ENCODE assay signal across 8 cellular contexts in genomic region chr1:232805269-232806070, GRCh38. TPM values are rescaled to one million over a fixed set of nuclear protein-coding genes. Genes with fewer than 3 reads are reported as not detected.
DNase-seq lines count a peak whose midpoint lies in the region; ATAC-seq and TF ChIP-seq lines count a peak whose summit lies in the region.

Gene MAP10 (plus strand): TSS chr1:232805416. CDS start chr1:232805450, 34 bp downstream.

- H3K4me1 Mint-ChIP-seq in activated naive CD4-positive, alpha-beta T cell treated with anti-CD3 and anti-CD28 coated beads, Interleukin-2, amount 50 U/mL, for 24 hours, result peaks cover 23% of the 10 kb centered on the region

- peaks cover 0 to 8% (median 0%) of the 10 kb centered on the region in 11 experiments; a peak in 2 of 22 replicates for H3K9me3 ChIP-seq in BLaER1 treated with 17β-estradiol and CSF1 and Interleukin-3, amounts not matched to agents 10 nM and 100 nM (replicated peaks in 1 of 11)
- H3K9me3 ChIP-seq in SJCRH30 (replicated peaks), result no peaks in the 10 kb centered on the region

- H4K20me1 ChIP-seq in BLaER1 treated with 17β-estradiol and CSF1 and Interleukin-3, amounts not matched to agents 10 nM and 100 nM, result no peaks in the 10 kb centered on the region

- H3K27me3 ChIP-seq in BLaER1 treated with 17β-estradiol and CSF1 and Interleukin-3, amounts not matched to agents 10 nM and 100 nM, result no peaks in the 10 kb centered on the region
- peaks cover 5% of the 10 kb centered on the region; the same call in 1 of the 2 replicates for H3K27me3 ChIP-seq in SJCRH30

- TF ChIP-seq CTCF in omental fat pad (IDR thresholded peaks at IDR 0.05), result no peak

- peak; percentile 82 for ATAC-seq in GM19372 (IDR thresholded peaks at IDR 0.05; ENCODE audit: low read depth, unreplicated experiment)
- peak; percentile 45 for ATAC-seq in HG03575 (IDR thresholded peaks at IDR 0.05; ENCODE audit: extremely low read depth, insufficient number of reproducible peaks, low FRiP score, unreplicated experiment)
- peak; percentile 54 for ATAC-seq in omental fat pad (ENCODE audit: low FRiP score)

- H3K36me3 Mint-ChIP-seq in activated naive CD4-positive, alpha-beta T cell treated with anti-CD3 and anti-CD28 coated beads, Interleukin-2, amount 50 U/mL, for 24 hours, result no peaks in the 10 kb centered on the region

- peaks cover 18 to 38% (median 27%) of the 10 kb centered on the region in 10 experiments for H3K4me1 ChIP-seq in BLaER1 treated with 17β-estradiol and CSF1 and Interleukin-3, amounts not matched to agents 10 nM and 100 nM
- no peaks in the 10 kb centered on the region for H3K4me1 ChIP-seq in SJCRH30

- H3K9me3 Mint-ChIP-seq in activated naive CD4-positive, alpha-beta T cell treated with anti-CD3 and anti-CD28 coated beads, Interleukin-2, amount 50 U/mL, for 24 hours, result peaks cover 7% of the 10 kb centered on the region

- H3K27ac ChIP-seq in BLaER1 treated with 17β-estradiol and CSF1 and Interleukin-3, amounts not matched to agents 10 nM and 100 nM, result peak within 1 kb of the TSS; percentile 86 to 97 (median 93)
- H3K27ac ChIP-seq in SJCRH30, result no peak within 1 kb of the TSS

- H3K4me3 Mint-ChIP-seq in activated naive CD4-positive, alpha-beta T cell treated with anti-CD3 and anti-CD28 coated beads, Interleukin-2, amount 50 U/mL, for 24 hours, result peak within 1 kb of the TSS; percentile 86

- no peaks in the 10 kb centered on the region for H3K36me3 ChIP-seq in BLaER1 treated with 17β-estradiol and CSF1 and Interleukin-3, amounts not matched to agents 10 nM and 100 nM
- H3K36me3 ChIP-seq in SJCRH30, result no peaks in the 10 kb centered on the region

- H3K4me3 ChIP-seq in BLaER1 treated with 17β-estradiol and CSF1 and Interleukin-3, amounts not matched to agents 10 nM and 100 nM, result peak within 1 kb of the TSS; percentile 63 to 91 (median 84)
- peak within 1 kb of the TSS; percentile 42 for H3K4me3 ChIP-seq in SJCRH30

- peak; percentile 12 to 28 for DNase-seq in SJCRH30
- DNase-seq in glomerular visceral epithelial cell (ENCODE audit: extremely low spot score), result peak; percentile 53
- no peak for DNase-seq in omental fat pad (ENCODE audit: low spot score)
- DNase-seq in superior temporal gyrus (ENCODE audit: extremely low spot score), result peak; percentile 66

- peak within 1 kb of the TSS; percentile 88 to 96 (median 93) for H3K9ac ChIP-seq in BLaER1 treated with 17β-estradiol and CSF1 and Interleukin-3, amounts not matched to agents 10 nM and 100 nM

- H3K27me3 Mint-ChIP-seq in activated naive CD4-positive, alpha-beta T cell treated with anti-CD3 and anti-CD28 coated beads, Interleukin-2, amount 50 U/mL, for 24 hours, result no peaks in the 10 kb centered on the region

- peak within 1 kb of the TSS; percentile 89 for H3K27ac Mint-ChIP-seq in activated naive CD4-positive, alpha-beta T cell treated with anti-CD3 and anti-CD28 coated beads, Interleukin-2, amount 50 U/mL, for 24 hours

- H3K4me2 ChIP-seq in BLaER1 treated with 17β-estradiol and CSF1 and Interleukin-3, amounts not matched to agents 10 nM and 100 nM, result peak within 1 kb of the TSS; percentile 87 to 98 (median 92)

RNA-seq across cellular contexts. Expression of gene MAP10, which starts in this region (rescaled TPM):
- total RNA-seq in SJCRH30 (2014; rRNA removed; shearing (Covaris generic)), result 0.10 TPM in 1 of 2 replicates, not detected in the other
- total RNA-seq in omental fat pad, result 1 to 10 TPM in 2 of 4 donors, under 1 TPM in 2; 0.56 to 4.6 (median 1.2) TPM

Comparison
In these comparisons a context has a peak if more than half of its experiments do, and no peak if none do; other contexts are left out.
1. Peak in DNase-seq and H3K4me3 ChIP-seq in SJCRH30; RNA of the gene not detected or under 1 TPM.